8 cellular contexts compared by ENCODE assay signal in genomic region chrX:133171962-133172708, GRCh38. TPM values are rescaled to one million over a fixed set of nuclear protein-coding genes. Genes with fewer than 3 reads are reported as not detected.
A peak's percentile ranks its signal among the peaks of the same experiment; 100 is the strongest.
DNase-seq lines count a peak whose midpoint lies in the region; ATAC-seq, FAIRE-seq and TF ChIP-seq lines count a peak whose summit lies in the region.

No MANE protein-coding gene starts in this region.

- POLR2A ChIA-PET in CD8-positive, alpha-beta memory T cell (lab: Charles Lee): no interaction called here

- H3K27ac Mint-ChIP-seq in CD8-positive, alpha-beta memory T cell: peak overlapping the region in 1 of 8 donors; percentile 71

- no peak overlapping the region for H3K4me3 Mint-ChIP-seq in CD8-positive, alpha-beta memory T cell

- H3K36me3 Mint-ChIP-seq in CD8-positive, alpha-beta memory T cell: no peaks in the 10 kb centered on the region

- H3K9me3 ChIP-seq in RWPE2 (ENCODE audit: severe bottlenecking): no peaks in the 10 kb centered on the region
- no peaks in the 10 kb centered on the region for H3K9me3 ChIP-seq in CD8-positive, alpha-beta memory T cell (ENCODE audit: low read length)
- H3K9me3 ChIP-seq in tibial nerve: no peaks in the 10 kb centered on the region

- TF ChIP-seq EP300 in tibial nerve (IDR thresholded peaks at IDR 0.05): no peak

- CTCF ChIA-PET in CD8-positive, alpha-beta memory T cell (lab: Charles Lee): no interaction called here

- no peaks in the 10 kb centered on the region for H3K9me3 Mint-ChIP-seq in CD8-positive, alpha-beta memory T cell

- FAIRE-seq in D721Med (lab: Jason Lieb, UNC) (no peak), H54 (lab: Jason Lieb, UNC) (no peak)

- H3K27me3 ChIP-seq in RWPE2 (ENCODE audit: insufficient read depth, poor library complexity, severe bottlenecking): no peaks in the 10 kb centered on the region
- H3K27me3 ChIP-seq in kidney epithelial cell (ENCODE audit: control insufficient read depth, insufficient read depth, low read length): no peaks in the 10 kb centered on the region
- H3K27me3 ChIP-seq in CD8-positive, alpha-beta memory T cell (ENCODE audit: insufficient read depth, low read length, poor library complexity, severe bottlenecking): no peaks in the 10 kb centered on the region
- peaks cover 0 to 18% of the 10 kb centered on the region in 2 donors for H3K27me3 ChIP-seq in tibial nerve

- H3K4me1 ChIP-seq in RWPE2 (ENCODE audit: insufficient read depth, poor library complexity, severe bottlenecking) (no peaks in the 10 kb centered on the region), tibial nerve (no peaks in the 10 kb centered on the region)
- H3K4me1 ChIP-seq in CD8-positive, alpha-beta memory T cell (ENCODE audit: insufficient read depth, low read length): no peaks in the 10 kb centered on the region

- peaks cover 0 to 14% of the 10 kb centered on the region in 2 donors for H3K27me3 Mint-ChIP-seq in CD8-positive, alpha-beta memory T cell

- H3K27ac ChIP-seq in RWPE2 (ENCODE audit: poor library complexity, severe bottlenecking): no peak overlapping the region
- H3K27ac ChIP-seq in CD8-positive, alpha-beta memory T cell (ENCODE audit: low read depth, low read length): no peak overlapping the region
- no peak overlapping the region for H3K27ac ChIP-seq in tibial nerve

- TF ChIP-seq POLR2A in H54 (IDR thresholded peaks at IDR 0.05; ENCODE audit: low read depth, low read length) (no peak), tibial nerve (IDR thresholded peaks at IDR 0.05) (no peak)

- peak; percentile 40 for TF ChIP-seq CTCF in D721Med (IDR thresholded peaks at IDR 0.05; ENCODE audit: insufficient read depth, missing control alignments)
- peak; percentile 53 for TF ChIP-seq CTCF in RWPE2 (IDR thresholded peaks at IDR 0.05; ENCODE audit: poor library complexity, severe bottlenecking)
- peak; percentile 41 for TF ChIP-seq CTCF in kidney epithelial cell (IDR thresholded peaks at IDR 0.05; ENCODE audit: insufficient read depth, low read length, poor library complexity, severe bottlenecking)
- peak in 2 of 5 experiments; percentile 11 to 26 for TF ChIP-seq CTCF in tibial nerve (IDR thresholded peaks at IDR 0.05)

- 29 to 55% methylated on average over 1 of the region's 1 CpG for WGBS in tibial nerve, 2 donors

- H3K36me3 ChIP-seq in RWPE2 (ENCODE audit: low read depth): no peaks in the 10 kb centered on the region
- H3K36me3 ChIP-seq in kidney epithelial cell (ENCODE audit: control insufficient read depth, insufficient read depth, low read length): no peaks in the 10 kb centered on the region
- H3K36me3 ChIP-seq in CD8-positive, alpha-beta memory T cell (ENCODE audit: insufficient read depth, low read length): no peaks in the 10 kb centered on the region
- no peaks in the 10 kb centered on the region for H3K36me3 ChIP-seq in tibial nerve

- peak; percentile 65; the same call in 1 of the 3 replicates for ATAC-seq in RWPE2 (ENCODE audit: low read depth)
- no peak for ATAC-seq in GM21447 (IDR thresholded peaks at IDR 0.05; ENCODE audit: unreplicated experiment)

- DNase-seq in D721Med (ENCODE audit: insufficient read length, low spot score): no peak
- DNase-seq in H54 (ENCODE audit: insufficient read length, low spot score): peak; percentile 2
- DNase-seq in RWPE2 (ENCODE audit: low spot score): no peak
- DNase-seq in kidney epithelial cell (ENCODE audit: low read depth): no peak
- no peak for DNase-seq in NCI-H69 (lab: John Stamatoyannopoulos, UW)
- no peak for DNase-seq in CD8-positive, alpha-beta memory T cell
- no peak for DNase-seq in tibial nerve (ENCODE audit: low spot score in 2 of 2)

- no peaks in the 10 kb centered on the region for H3K4me1 Mint-ChIP-seq in CD8-positive, alpha-beta memory T cell

- no peak overlapping the region for H3K4me3 ChIP-seq in RWPE2 (ENCODE audit: severe bottlenecking)
- no peak overlapping the region for H3K4me3 ChIP-seq in kidney epithelial cell (ENCODE audit: low read depth, low read length)
- H3K4me3 ChIP-seq in CD8-positive, alpha-beta memory T cell (ENCODE audit: low read length): no peak overlapping the region
- no peak overlapping the region for H3K4me3 ChIP-seq in tibial nerve

RNA-seq across cellular contexts. Expression of gene TFDP3, which starts 46.0 kb away (rescaled TPM):
- not detected in 2 replicates for total RNA-seq in kidney epithelial cell
- not detected for total RNA-seq in CD8-positive, alpha-beta memory T cell
- polyA plus RNA-seq in CD8-positive, alpha-beta memory T cell: not detected
- not detected for total RNA-seq in tibial nerve
